8 cellular contexts compared by ENCODE assay signal in the genomic region with DNA sequence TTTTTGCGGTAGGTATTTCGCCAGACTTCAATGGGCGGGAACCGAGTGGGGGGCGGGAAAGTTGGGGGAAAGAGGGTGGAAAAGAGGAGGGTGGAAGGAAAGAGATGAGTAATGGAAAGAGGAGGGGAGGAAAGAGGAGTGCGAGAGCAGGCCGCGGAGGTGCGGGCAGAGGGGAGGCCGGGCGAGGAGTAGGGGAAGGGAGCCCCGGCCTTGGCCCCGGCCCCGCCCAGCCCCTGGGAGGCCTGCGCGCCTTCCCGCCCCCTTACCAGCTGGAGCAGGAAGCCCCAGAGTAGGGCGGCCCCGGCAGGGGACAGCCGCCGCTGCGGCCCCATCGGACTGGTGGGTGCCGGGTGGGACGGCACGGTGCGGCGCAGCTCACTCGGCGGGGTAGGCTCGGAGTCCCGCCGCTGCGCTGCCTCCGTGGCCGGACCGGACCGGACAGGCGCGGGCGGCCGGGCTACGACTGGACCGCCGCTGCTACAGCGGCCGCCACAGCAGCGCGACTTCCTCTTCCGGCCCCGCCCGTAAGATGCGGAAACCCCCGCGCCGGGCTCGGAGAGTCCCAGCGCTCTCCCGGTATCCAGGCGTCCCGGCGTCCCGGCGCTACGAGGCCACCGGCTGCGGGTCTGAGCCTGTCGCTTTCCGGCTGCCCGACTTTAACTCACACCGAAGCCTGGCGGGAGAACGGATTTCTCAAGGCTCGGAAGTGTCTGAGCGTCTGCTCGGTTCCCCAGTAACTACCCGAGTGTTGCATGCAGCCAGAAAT. TPM values are rescaled to one million over a fixed set of nuclear protein-coding genes. Genes with fewer than 3 reads are reported as not detected.
A peak's percentile ranks its signal among the peaks of the same experiment; 100 is the strongest.
DNase-seq lines count a peak whose midpoint lies in the region; FAIRE-seq and TF ChIP-seq lines count a peak whose summit lies in the region.

A gene with protein sequence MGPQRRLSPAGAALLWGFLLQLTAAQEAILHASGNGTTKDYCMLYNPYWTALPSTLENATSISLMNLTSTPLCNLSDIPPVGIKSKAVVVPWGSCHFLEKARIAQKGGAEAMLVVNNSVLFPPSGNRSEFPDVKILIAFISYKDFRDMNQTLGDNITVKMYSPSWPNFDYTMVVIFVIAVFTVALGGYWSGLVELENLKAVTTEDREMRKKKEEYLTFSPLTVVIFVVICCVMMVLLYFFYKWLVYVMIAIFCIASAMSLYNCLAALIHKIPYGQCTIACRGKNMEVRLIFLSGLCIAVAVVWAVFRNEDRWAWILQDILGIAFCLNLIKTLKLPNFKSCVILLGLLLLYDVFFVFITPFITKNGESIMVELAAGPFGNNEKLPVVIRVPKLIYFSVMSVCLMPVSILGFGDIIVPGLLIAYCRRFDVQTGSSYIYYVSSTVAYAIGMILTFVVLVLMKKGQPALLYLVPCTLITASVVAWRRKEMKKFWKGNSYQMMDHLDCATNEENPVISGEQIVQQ (minus strand): TSS at position 505 of the 766 bp plus-strand sequence. CDS start 173 bp downstream, at position 332.

- no peaks in the 10 kb centered on the region for H3K9me3 ChIP-seq in Loucy (ENCODE audit: insufficient read depth, low read depth, low read length)
- H3K9me3 ChIP-seq in stomach, result no peaks in the 10 kb centered on the region

- H3K4me3 ChIP-seq in Loucy (ENCODE audit: low read length, poor library complexity, severe bottlenecking), result peak within 1 kb of the TSS; percentile 82
- H3K4me3 ChIP-seq in fibroblast of villous mesenchyme (ENCODE audit: low read depth, low read length), result peak within 1 kb of the TSS; percentile 84
- H3K4me3 ChIP-seq in stomach, result peak within 1 kb of the TSS; percentile 68 to 82 (median 80)

- FAIRE-seq in H54 (lab: Jason Lieb, UNC), result no peak

- no peak for TF ChIP-seq EP300 in stomach (IDR thresholded peaks at IDR 0.05)

- peak within 1 kb of the TSS; percentile 95 for H3K27ac Mint-ChIP-seq in neural crest cell (ENCODE audit: unreplicated experiment)

- H3K36me3 ChIP-seq in Loucy (ENCODE audit: insufficient read depth, low read length), result no peaks in the 10 kb centered on the region
- no peaks in the 10 kb centered on the region for H3K36me3 ChIP-seq in stomach

- TF ChIP-seq CTCF in Loucy (conservative IDR thresholded peaks at IDR 0.05; ENCODE audit: low read length), result no peak
- no peak for TF ChIP-seq CTCF in fibroblast of villous mesenchyme (IDR thresholded peaks at IDR 0.05; ENCODE audit: insufficient read depth, low read depth, low read length)
- no peak for TF ChIP-seq CTCF in neural crest cell (conservative IDR thresholded peaks at IDR 0.05)
- no peak for TF ChIP-seq CTCF in stomach (IDR thresholded peaks at IDR 0.05)

- H3K27ac ChIP-seq in stomach, result peak within 1 kb of the TSS; percentile 94 to 98 (median 98)

- peaks cover 44% of the 10 kb centered on the region for H3K79me2 ChIP-seq in Loucy (ENCODE audit: insufficient read depth, low read length)

- H3K27me3 Mint-ChIP-seq in neural crest cell (ENCODE audit: low read depth), result peaks cover 18% of the 10 kb centered on the region

- H3K4me1 ChIP-seq in Loucy (ENCODE audit: insufficient read depth, low read length, poor library complexity, severe bottlenecking) (peaks cover 7% of the 10 kb centered on the region), stomach (peaks cover 9 to 49% (median 29%) of the 10 kb centered on the region in 4 donors)

- 0 to 1% (median 0%) methylated on average over 31 to 77 of the region's 77 CpGs for WGBS in stomach, 5 donors

- H2AFZ ChIP-seq in Loucy (ENCODE audit: low read length), result peak within 1 kb of the TSS; percentile 88

- H3F3A ChIP-seq in Loucy (ENCODE audit: low read depth), result no peaks in the 10 kb centered on the region

- no peaks in the 10 kb centered on the region for H3K36me3 Mint-ChIP-seq in neural crest cell (ENCODE audit: low read depth)

- no peaks in the 10 kb centered on the region for H3K9me2 ChIP-seq in Loucy (replicated peaks; ENCODE audit: low read depth, low read length)

- peaks cover 31% of the 10 kb centered on the region for H3K4me1 Mint-ChIP-seq in neural crest cell

- H3K9ac ChIP-seq in Loucy (ENCODE audit: low read depth, low read length, poor library complexity, severe bottlenecking), result peak within 1 kb of the TSS; percentile 87

- H3K9me3 Mint-ChIP-seq in neural crest cell, result no peaks in the 10 kb centered on the region

- intact Hi-C loops in stomach (cut with DNase I; ENCODE audit: low total_unique reads), result no loop called here

- peak; percentile 94 for TF ChIP-seq POLR2A in H54 (IDR thresholded peaks at IDR 0.05; ENCODE audit: low read depth, low read length)
- TF ChIP-seq POLR2A in stomach (IDR thresholded peaks at IDR 0.05), result no peak

- H3K4me2 ChIP-seq in Loucy (ENCODE audit: low read depth, low read length, poor library complexity, severe bottlenecking), result peak within 1 kb of the TSS; percentile 94

- H3K27me3 ChIP-seq in Loucy (ENCODE audit: insufficient read depth, low read length, poor library complexity, severe bottlenecking), result no peaks in the 10 kb centered on the region
- H3K27me3 ChIP-seq in stomach, result no peaks in the 10 kb centered on the region

- peak within 1 kb of the TSS; percentile 95 for H3K4me3 Mint-ChIP-seq in neural crest cell

- H4K20me1 ChIP-seq in Loucy (ENCODE audit: insufficient read depth, low read length, poor library complexity, severe bottlenecking), result peaks cover 4% of the 10 kb centered on the region

- DNase-seq in ELR (ENCODE audit: low read depth) (peak; percentile 94), H54 (ENCODE audit: insufficient read length, low spot score) (peak; percentile 80), SHP77 treated with DMSO at 0.1 percent for 48 hours (lab: John Stamatoyannopoulos, UW) (peak; percentile 64), fibroblast of villous mesenchyme (ENCODE audit: low read depth) (peak; percentile 89), neural crest cell (ENCODE audit: low read depth, low spot score) (peak; percentile 63), stomach (peak; percentile 81)
- DNase-seq in activated effector memory CD4-positive, alpha-beta T cell treated with anti-CD3 and anti-CD28 coated beads, Interleukin-2, amount 50 U/mL, for 16 hours, result peak; percentile 93

RNA-seq across cellular contexts. Expression of the gene that starts here (rescaled TPM):
- total RNA-seq in fibroblast of villous mesenchyme (59.9 and 75.6 TPM in 2 replicates), neural crest cell (51.7 and 55.0 TPM in 2 replicates), stomach (100 to 1,000 TPM in 1 of 5 donors, 10 to 100 TPM in 4; 30.9 to 234 (median 74.1) TPM)
- polyA plus RNA-seq in stomach, result 10 to 100 TPM; 18.4 to 24.2 (median 18.5) TPM

Comparison
In these comparisons a context has a peak if more than half of its experiments do, and no peak if none do; other contexts are left out.
1. Peak in every context shown above with its lines: DNase-seq, H3K4me3 ChIP-seq and H3K27ac ChIP-seq.